ENCODE assay signal across 8 cellular contexts in the genomic region with DNA sequence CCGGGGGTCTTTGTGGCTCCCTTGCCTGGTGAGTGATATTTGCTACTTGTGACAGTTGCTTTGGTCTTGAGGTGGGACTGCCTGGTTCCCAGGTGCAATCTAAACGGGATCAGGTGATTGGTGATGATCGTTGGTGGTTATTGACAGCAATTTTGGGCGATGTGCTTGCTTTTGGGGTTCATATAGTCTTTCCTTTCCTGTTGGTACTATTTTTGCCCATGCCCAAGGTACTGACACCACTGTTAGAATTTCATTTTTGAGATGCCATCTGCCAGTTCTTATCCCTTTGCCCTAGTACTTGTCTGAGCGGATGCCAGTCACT. TPM values are rescaled to one million over a fixed set of nuclear protein-coding genes. Genes with fewer than 3 reads are reported as not detected.
DNase-seq lines count a peak whose midpoint lies in the region; ATAC-seq, FAIRE-seq and TF ChIP-seq lines count a peak whose summit lies in the region.

No MANE protein-coding gene starts in this region.

- no peak overlapping the region for H2BK5ac ChIP-seq in H1 (ENCODE audit: low read depth, low read length)

- H3K4ac ChIP-seq in H1 (replicated peaks; ENCODE audit: insufficient read length, low read depth, low read length): no peak overlapping the region

- H2BK20ac ChIP-seq in H1 (ENCODE audit: low read length): no peak overlapping the region

- no peak overlapping the region for H4K5ac ChIP-seq in H1 (ENCODE audit: insufficient read length, low read depth, low read length)

- CTCF ChIA-PET in CD4-positive, alpha-beta T cell (lab: Charles Lee): interaction anchor here (1.4 to 2.6 kb wide), 2 partner anchors 12 to 14 kb away, joined by 5 to 6 read pairs; partner anchors contain the start of gene TXNL1
- CTCF ChIA-PET in H1 (lab: Charles Lee; ENCODE audit: partially characterized antibody): interaction anchor here (3.3 kb wide), 1 partner anchor 11 kb away, joined by 18 read pairs; no protein-coding TSS in a partner anchor

- H3K4me2 ChIP-seq in OCI-LY1 (ENCODE audit: low read length): peak overlapping the region; percentile 79
- H3K4me2 ChIP-seq in H1 (ENCODE audit: insufficient read depth in 1 of 2, low read depth in 2 of 2, low read length in 2 of 2): peak overlapping the region; percentile 85 to 89

- no peak for ATAC-seq in CD4-positive, alpha-beta T cell (ENCODE audit: poor library complexity)
- ATAC-seq in HG03378 (IDR thresholded peaks at IDR 0.05; ENCODE audit: unreplicated experiment) (no peak), HG03354 (IDR thresholded peaks at IDR 0.05; ENCODE audit: poor library complexity, severe bottlenecking, unreplicated experiment) (no peak), GM21367 (IDR thresholded peaks at IDR 0.05; ENCODE audit: unreplicated experiment) (no peak)

- H3K56ac ChIP-seq in H1 (replicated peaks; ENCODE audit: insufficient read length, low read depth, low read length): no peak overlapping the region

- H3K4me1 ChIP-seq in OCI-LY1 (ENCODE audit: insufficient read depth, low read length, severe bottlenecking) (peaks cover 26% of the 10 kb centered on the region), H1 (replicated peaks in 1 of 4; ENCODE audit: control insufficient read depth in 3 of 4, insufficient read depth in 4 of 4, low read length in 3 of 4) (peaks cover 0 to 2% (median 0%) of the 10 kb centered on the region in 4 experiments; a peak in 1 of 7 replicates), neuron (ENCODE audit: insufficient read depth, low read length) (peaks cover 14% of the 10 kb centered on the region)

- TF ChIP-seq EP300 in H1 (IDR thresholded peaks at IDR 0.05; ENCODE audit: borderline replicate concordance in 1 of 2, low read depth in 2 of 2, low read length in 2 of 2): no peak

- TF ChIP-seq RAD21 in H1 (IDR thresholded peaks at IDR 0.05 in 1 of 2, conservative IDR thresholded peaks at IDR 0.05 in 1 of 2; ENCODE audit: low read depth in 2 of 2, low read length in 2 of 2): no peak

- H3K14ac ChIP-seq in H1 (ENCODE audit: insufficient read length): no peak overlapping the region

- DNase-seq in CD4-positive, alpha-beta T cell: no peak
- DNase-seq in H1 (ENCODE audit: low read depth in 1 of 2, low spot score in 2 of 2): no peak
- no peak for DNase-seq in activated gamma-delta T cell treated with Interleukin-2 at 50 U/mL for 16 hours

- no peak overlapping the region for H3K18ac ChIP-seq in H1 (ENCODE audit: extremely low read depth, low read length)

- no peak overlapping the region for H3K23ac ChIP-seq in H1 (ENCODE audit: insufficient read length)

- H3K4me3 Mint-ChIP-seq in CD4-positive, alpha-beta T cell: peak overlapping the region; percentile 95

- H3K36me3 Mint-ChIP-seq in CD4-positive, alpha-beta T cell (ENCODE audit: low read depth): peaks cover 14% of the 10 kb centered on the region

- no peaks in the 10 kb centered on the region for H3K27me3 ChIP-seq in CD4-positive, alpha-beta T cell (ENCODE audit: control insufficient read depth, insufficient read depth, low read length)
- H3K27me3 ChIP-seq in OCI-LY1 (ENCODE audit: insufficient read depth, low read length) (no peaks in the 10 kb centered on the region), H1 (replicated peaks in 1 of 4; ENCODE audit: control insufficient read depth in 3 of 4, extremely low read depth in 1 of 4, insufficient read depth in 3 of 4, low read length in 3 of 4) (no peaks in the 10 kb centered on the region), neuron (ENCODE audit: insufficient read depth, low read length) (no peaks in the 10 kb centered on the region)

- peak overlapping the region; percentile 88 for H3K27ac ChIP-seq in CD4-positive, alpha-beta T cell (ENCODE audit: low read depth, low read length)
- H3K27ac ChIP-seq in OCI-LY1 (ENCODE audit: low read depth, low read length, poor library complexity, severe bottlenecking): peak overlapping the region; percentile 71
- H3K27ac ChIP-seq in H1 (ENCODE audit: low read depth, low read length): no peak overlapping the region

- H4K91ac ChIP-seq in H1 (replicated peaks; ENCODE audit: insufficient read length, low read length): no peak overlapping the region

- H3F3A ChIP-seq in OCI-LY1 (ENCODE audit: insufficient read depth, low read length): no peaks in the 10 kb centered on the region

- H3K23me2 ChIP-seq in H1 (ENCODE audit: low read depth, low read length): peaks cover 9% of the 10 kb centered on the region

- H3K36me3 ChIP-seq in OCI-LY1 (ENCODE audit: insufficient read depth, low read length): no peaks in the 10 kb centered on the region
- no peaks in the 10 kb centered on the region for H3K36me3 ChIP-seq in H1 (ENCODE audit: control insufficient read depth in 2 of 4, insufficient read depth in 4 of 4, low read length in 3 of 4)
- no peaks in the 10 kb centered on the region for H3K36me3 ChIP-seq in neuron (ENCODE audit: insufficient read depth, low read length)

- no peaks in the 10 kb centered on the region for H3K9me2 ChIP-seq in OCI-LY1 (ENCODE audit: low read depth, low read length)

- H4K20me1 ChIP-seq in OCI-LY1 (ENCODE audit: insufficient read depth, low read length): no peaks in the 10 kb centered on the region
- peaks cover 0 to 5% of the 10 kb centered on the region in 2 experiments for H4K20me1 ChIP-seq in H1 (replicated peaks in 1 of 2; ENCODE audit: control insufficient read depth in 1 of 2, insufficient read depth in 2 of 2, low read length in 2 of 2)

- peak overlapping the region; percentile 90 for H3K9ac ChIP-seq in OCI-LY1 (ENCODE audit: low read length)
- no peak overlapping the region; a peak in 1 of 7 replicates for H3K9ac ChIP-seq in H1 (replicated peaks in 1 of 4; ENCODE audit: extremely low read depth in 1 of 4, low read depth in 3 of 4, low read length in 3 of 4)

- H3K79me1 ChIP-seq in H1 (ENCODE audit: low read depth, low read length): peaks cover 4% of the 10 kb centered on the region; the same call in 1 of the 2 replicates

- H4K8ac ChIP-seq in H1 (ENCODE audit: extremely low read depth, insufficient read depth, low read length): no peak overlapping the region

- no peak overlapping the region for H2AK5ac ChIP-seq in H1 (ENCODE audit: low read depth, low read length)

- H2BK12ac ChIP-seq in H1 (ENCODE audit: low read depth, low read length): no peak overlapping the region

- no peak for TF ChIP-seq CTCF in CD4-positive, alpha-beta T cell (IDR thresholded peaks at IDR 0.05)
- TF ChIP-seq CTCF in OCI-LY1 (IDR thresholded peaks at IDR 0.05; ENCODE audit: low read length) (no peak), H1 (IDR thresholded peaks at IDR 0.05; ENCODE audit: control extremely low read depth in 1 of 3, insufficient read depth in 1 of 3, low read depth in 1 of 3, low read length in 3 of 3) (no peak)

- 24% methylated on average over 5 of the region's 5 CpGs; no CpG with 5 or more reads in 1 of the 2 experiments for WGBS in H1 (ENCODE audit: extremely low coverage in 1 of 2, insufficient coverage in 1 of 2, insufficient read length in 1 of 2, insufficient replicate concordance in 2 of 2, low coverage in 1 of 2, low lambda C conversion rate in 2 of 2, missing lambda C conversion rate in 1 of 2), 2 experiments

- intact Hi-C loops in CD4-positive, alpha-beta T cell (cut with DNase I, micrococcal nuclease): loop anchor here (1.0 to 5.0 kb wide), 4 partner anchors 13 to 1059 kb away; partner anchors contain the start of genes FECH (in 1 of the 2) and TXNL1 (in 1 of the 2)

- FAIRE-seq in H1 (lab: Jason Lieb, UNC): no peak

- POLR2A ChIA-PET in CD4-positive, alpha-beta T cell (lab: Charles Lee): interaction anchor here (1.0 to 3.6 kb wide), 3 partner anchors 12 to 58 kb away, joined by 3 to 70 read pairs (median 10); partner anchors contain the start of gene TXNL1
- POLR2A ChIA-PET in H1 (lab: Charles Lee; ENCODE audit: partially characterized antibody): interaction anchor here (1.0 to 2.8 kb wide), 2 partner anchors 10 to 13 kb away, joined by 7 to 23 read pairs; partner anchors contain the start of gene TXNL1

- H3K4me1 Mint-ChIP-seq in CD4-positive, alpha-beta T cell (ENCODE audit: low read depth): peaks cover 61% of the 10 kb centered on the region

- peak overlapping the region; percentile 93 for H3K27ac Mint-ChIP-seq in CD4-positive, alpha-beta T cell

- H3K79me2 ChIP-seq in OCI-LY1 (ENCODE audit: insufficient read depth, low read length) (peaks cover 43% of the 10 kb centered on the region), H1 (ENCODE audit: control insufficient read depth in 1 of 2, insufficient read depth in 2 of 2, low read length in 2 of 2) (peaks cover 0 to 36% of the 10 kb centered on the region in 2 experiments; a peak in 2 of 4 replicates)

- no peaks in the 10 kb centered on the region for H3K9me3 ChIP-seq in CD4-positive, alpha-beta T cell (ENCODE audit: control insufficient read depth, low read length)
- H3K9me3 ChIP-seq in OCI-LY1 (ENCODE audit: low read length) (no peaks in the 10 kb centered on the region), H1 (ENCODE audit: insufficient read depth in 2 of 2, low read depth in 1 of 2, low read length in 1 of 2) (no peaks in the 10 kb centered on the region), neuron (ENCODE audit: low read length) (no peaks in the 10 kb centered on the region)

- no peak for TF ChIP-seq POLR2A in H1 (IDR thresholded peaks at IDR 0.05; ENCODE audit: control extremely low read depth in 1 of 2, low read depth in 2 of 2, low read length in 2 of 2)

- no peaks in the 10 kb centered on the region for H3K27me3 Mint-ChIP-seq in CD4-positive, alpha-beta T cell

- H3K4me3 ChIP-seq in OCI-LY1 (ENCODE audit: low read depth, low read length, poor library complexity, severe bottlenecking) (peak overlapping the region; percentile 95), H1 (ENCODE audit: extremely low read depth in 1 of 4, insufficient read depth in 2 of 4, low read depth in 3 of 4, low read length in 4 of 4) (peak overlapping the region; percentile 78 to 93 (median 82)), neuron (ENCODE audit: low read length) (peak overlapping the region; percentile 75)

- no peak overlapping the region for H2BK120ac ChIP-seq in H1 (replicated peaks; ENCODE audit: low read depth, low read length)

- H2AFZ ChIP-seq in OCI-LY1 (ENCODE audit: low read length): no peak overlapping the region
- H2AFZ ChIP-seq in H1 (ENCODE audit: low read length): no peak overlapping the region
- H2AFZ ChIP-seq in neuron (ENCODE audit: low read depth, low read length): peak overlapping the region; percentile 54

- H3K9me3 Mint-ChIP-seq in CD4-positive, alpha-beta T cell: no peaks in the 10 kb centered on the region

- H2BK15ac ChIP-seq in H1 (ENCODE audit: low read length): no peak overlapping the region

RNA-seq across cellular contexts. Expression of gene WDR7, which starts 0.6 kb away (rescaled TPM):
- total RNA-seq in CD4-positive, alpha-beta T cell: 10 to 100 TPM; 28.8 to 30.5 TPM
- total RNA-seq in H1 (2021; fragmentation: NEBNext Ultra II Directional; extraction: Animal tissue kit (Norgen Biotek cat#: 25700)): 15.2 and 16.5 TPM in 2 replicates
- polyA plus RNA-seq in H1 (2011; rRNA removed): 5.5 and 9.1 TPM in 2 replicates
- 6.3 TPM for polyA plus RNA-seq in H1 (2011; cell fraction: cytosol; rRNA removed)
- polyA plus RNA-seq in H1 (2011; cell fraction: nucleus; rRNA removed): 18.9 TPM
- 5.5 to 8.4 TPM (median 6.8 TPM) in 4 replicates for polyA plus RNA-seq in H1 (2012, experiment 1 of 2)
- polyA plus RNA-seq in H1 (2012, experiment 2 of 2): 0.14 TPM
- polyA plus RNA-seq in H1 (2013, experiment 1 of 2): 5.0 TPM
- 6.4 TPM for polyA plus RNA-seq in H1 (2013, experiment 2 of 2)
- polyA minus RNA-seq in H1 (2011; rRNA and poly(A)+ RNA removed): 76.0 and 88.4 TPM in 2 replicates
- polyA minus RNA-seq in H1 (2011; cell fraction: cytosol; rRNA and poly(A)+ RNA removed): 22.9 TPM
- 73.3 TPM for polyA minus RNA-seq in H1 (2011; cell fraction: nucleus; rRNA and poly(A)+ RNA removed)

RNA-seq across cellular contexts. Expression of gene TXNL1, which starts 13.3 kb away (rescaled TPM):
- 10 to 100 TPM; 41.5 to 41.6 TPM for total RNA-seq in CD4-positive, alpha-beta T cell
- 85.8 and 87.4 TPM in 2 replicates for total RNA-seq in H1 (2021; fragmentation: NEBNext Ultra II Directional; extraction: Animal tissue kit (Norgen Biotek cat#: 25700))
- 25.0 and 35.1 TPM in 2 replicates for polyA plus RNA-seq in H1 (2011; rRNA removed)
- 47.1 TPM for polyA plus RNA-seq in H1 (2011; cell fraction: cytosol; rRNA removed)
- polyA plus RNA-seq in H1 (2011; cell fraction: nucleus; rRNA removed): 17.4 TPM
- 55.5 to 96.5 TPM (median 60.8 TPM) in 4 replicates for polyA plus RNA-seq in H1 (2012, experiment 1 of 2)
- 49.8 TPM for polyA plus RNA-seq in H1 (2012, experiment 2 of 2)
- 81.4 TPM for polyA plus RNA-seq in H1 (2013, experiment 1 of 2)
- 82.6 TPM for polyA plus RNA-seq in H1 (2013, experiment 2 of 2)
- polyA minus RNA-seq in H1 (2011; rRNA and poly(A)+ RNA removed): 25.7 and 31.2 TPM in 2 replicates
- 12.8 TPM for polyA minus RNA-seq in H1 (2011; cell fraction: cytosol; rRNA and poly(A)+ RNA removed)
- 25.8 TPM for polyA minus RNA-seq in H1 (2011; cell fraction: nucleus; rRNA and poly(A)+ RNA removed)
